ENCODE assay signal across 1 cellular context in genomic region chr2:129253461-129253812, GRCh38.
TF ChIP-seq lines count a peak whose summit lies in the region.

No MANE protein-coding gene starts in this region.

TF ChIP-seq in H1, 55 proteins besides CTCF, POLR2A, EP300 and RAD21:
- no peak for TF ChIP-seq E2F6 (IDR thresholded peaks at IDR 0.05)
- TF ChIP-seq CHD1 (IDR thresholded peaks at IDR 0.05; ENCODE audit: low read depth, low read length): no peak
- no peak for TF ChIP-seq ATF3 (IDR thresholded peaks at IDR 0.05; ENCODE audit: insufficient read depth, low read depth, low read length)
- TF ChIP-seq GTF2F1 (IDR thresholded peaks at IDR 0.05; ENCODE audit: borderline replicate concordance, low read depth, low read length): no peak
- no peak for TF ChIP-seq CHD7 (IDR thresholded peaks at IDR 0.05; ENCODE audit: insufficient replicate concordance, low read length)
- TF ChIP-seq ZNF274 (IDR thresholded peaks at IDR 0.05; ENCODE audit: borderline replicate concordance, extremely low read depth, low read length): no peak
- no peak for TF ChIP-seq CREB1 (IDR thresholded peaks at IDR 0.05)
- TF ChIP-seq CBX8 (IDR thresholded peaks at IDR 0.05; ENCODE audit: borderline replicate concordance, low read depth, low read length): no peak
- no peak for TF ChIP-seq CHD2 (IDR thresholded peaks at IDR 0.05; ENCODE audit: low read length)
- TF ChIP-seq POLR2AphosphoS5 (IDR thresholded peaks at IDR 0.05; ENCODE audit: low read depth, low read length): no peak
- TF ChIP-seq RNF2 (IDR thresholded peaks at IDR 0.05; ENCODE audit: borderline replicate concordance, low read depth, low read length, missing control alignments, poor library complexity, severe bottlenecking): no peak
- TF ChIP-seq SUZ12 (IDR thresholded peaks at IDR 0.05; ENCODE audit: low read length): no peak
- no peak for TF ChIP-seq RXRA (IDR thresholded peaks at IDR 0.05; ENCODE audit: insufficient read depth, low read depth, low read length)
- TF ChIP-seq TAF1 (IDR thresholded peaks at IDR 0.05; ENCODE audit: low read depth, low read length): no peak
